8 cellular contexts compared by ENCODE assay signal in the genomic region with DNA sequence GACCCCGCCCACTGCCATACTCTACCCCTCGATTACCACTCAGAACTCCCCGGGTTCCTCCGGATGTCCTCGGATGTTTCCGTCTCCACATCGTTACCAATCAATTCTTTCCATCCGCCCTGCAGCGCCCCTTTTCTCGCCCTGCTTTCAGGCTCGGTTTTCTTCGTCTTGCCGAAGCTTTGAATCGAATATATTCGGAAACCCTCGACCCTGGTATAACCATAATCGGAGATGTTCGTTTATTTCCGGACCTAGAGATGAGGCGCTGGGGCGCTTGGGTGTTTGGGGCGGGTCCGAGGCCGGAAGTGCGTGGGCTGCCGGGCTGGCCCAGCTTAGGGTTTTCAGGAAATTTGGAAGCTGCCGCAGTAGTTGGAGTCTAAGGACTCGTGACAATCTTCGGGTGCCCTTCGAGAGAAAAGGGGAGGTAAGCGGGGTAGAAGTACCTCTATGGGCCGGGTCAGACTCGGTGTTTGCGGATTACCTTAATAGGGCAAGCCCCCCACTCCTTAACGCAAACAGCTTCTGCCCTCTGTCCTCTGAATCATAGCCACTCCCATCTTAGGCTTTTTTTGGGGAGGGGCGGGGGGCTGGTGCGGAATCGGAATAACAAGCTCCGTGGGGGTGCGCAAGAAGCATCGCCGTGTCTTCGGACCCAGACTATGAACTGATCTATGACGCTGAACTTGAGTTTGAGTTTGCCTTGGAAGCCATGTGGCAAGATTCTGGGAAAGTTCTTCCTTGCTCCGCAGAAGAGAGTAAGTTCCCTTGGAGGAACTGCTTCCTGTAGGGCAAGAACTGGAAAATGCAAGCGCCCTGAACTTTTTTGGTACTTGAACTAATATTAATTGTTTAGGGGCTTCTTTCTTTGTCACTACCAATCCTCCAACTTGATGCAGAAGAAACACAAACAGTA. TPM values are rescaled to one million over a fixed set of nuclear protein-coding genes. Genes with fewer than 3 reads are reported as not detected.
DNase-seq lines count a peak whose midpoint lies in the region; ATAC-seq and FAIRE-seq lines count a peak whose summit lies in the region.

A gene with protein sequence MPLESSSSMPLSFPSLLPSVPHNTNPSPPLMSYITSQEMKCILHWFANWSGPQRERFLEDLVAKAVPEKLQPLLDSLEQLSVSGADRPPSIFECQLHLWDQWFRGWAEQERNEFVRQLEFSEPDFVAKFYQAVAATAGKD (plus strand): TSS at position 310 of the 913 bp plus-strand sequence. CDS start 2,154 bp downstream, outside the sequence.

- no peaks in the 10 kb centered on the region for H3K27me3 ChIP-seq in SJSA1 (replicated peaks)
- H3K27me3 ChIP-seq in small intestine (ENCODE audit: control insufficient read depth in 2 of 2, insufficient read depth in 2 of 2, low read length in 2 of 2): no peaks in the 10 kb centered on the region

- peaks cover 63% of the 10 kb centered on the region for H3K36me3 ChIP-seq in SJSA1
- H3K36me3 ChIP-seq in small intestine (ENCODE audit: control insufficient read depth in 2 of 2, insufficient read depth in 2 of 2, low read length in 2 of 2): peaks cover 6 to 9% of the 10 kb centered on the region in 2 donors

- H3K4me3 ChIP-seq in SJSA1 (peak within 1 kb of the TSS; percentile 82), iPS-18c (ENCODE audit: insufficient read depth, low read depth, low read length) (peak within 1 kb of the TSS; percentile 100), small intestine (ENCODE audit: low read depth in 1 of 2, low read length in 2 of 2) (peak within 1 kb of the TSS; percentile 48 to 75)

- WGBS in small intestine, 3 donors: 0% methylated on average over 46 of the region's 46 CpGs

- peak within 1 kb of the TSS; percentile 84 for H3K27ac ChIP-seq in SJSA1
- H3K27ac ChIP-seq in small intestine (ENCODE audit: low read depth in 1 of 2, low read length in 1 of 2): peak within 1 kb of the TSS; percentile 96 to 100

- no peaks in the 10 kb centered on the region for H3K9me3 ChIP-seq in SJSA1 (replicated peaks)
- no peaks in the 10 kb centered on the region for H3K9me3 ChIP-seq in iPS-18c (ENCODE audit: control insufficient read depth, insufficient read depth, low read length)
- no peaks in the 10 kb centered on the region for H3K9me3 ChIP-seq in small intestine (ENCODE audit: control insufficient read depth, low read depth)

- H3K4me1 ChIP-seq in SJSA1 (replicated peaks) (0 out of 2 replicates have a peak, but pooled peaks cover 4% of the 10 kb centered on the region), small intestine (ENCODE audit: control insufficient read depth in 2 of 2, insufficient read depth in 1 of 2, low read depth in 1 of 2, low read length in 1 of 2) (peaks cover 0 to 18% of the 10 kb centered on the region in 2 donors)

- peak; percentile 98 for DNase-seq in SJSA1 (ENCODE audit: low read depth in 1 of 2, low spot score in 2 of 2)
- DNase-seq in brain pericyte (ENCODE audit: low read depth, low spot score): peak; percentile 100
- DNase-seq in small intestine: peak; percentile 100
- DNase-seq in DMS79 treated with DMSO at 0.1 percent for 48 hours (lab: John Stamatoyannopoulos, UW): no peak
- no peak for DNase-seq in NCI-H526 treated with DMSO at 0.1 percent for 48 hours (lab: John Stamatoyannopoulos, UW)

- peak; percentile 97 for FAIRE-seq in small intestine (lab: Jason Lieb, UNC)

- ATAC-seq in GM18519 (IDR thresholded peaks at IDR 0.05; ENCODE audit: low FRiP score, unreplicated experiment) (peak; percentile 91), HG02938 (IDR thresholded peaks at IDR 0.05; ENCODE audit: unreplicated experiment) (peak; percentile 92)

RNA-seq across cellular contexts. Expression of the gene that starts here (rescaled TPM):
- total RNA-seq in SJSA1 (2014; rRNA removed; shearing (Covaris generic)): 33.1 and 37.9 TPM in 2 replicates
- polyA plus RNA-seq in small intestine: 10 to 100 TPM; 43.8 to 67.0 (median 65.1) TPM

Comparison
In these comparisons a context has a peak if more than half of its experiments do, and no peak if none do; other contexts are left out.
1. DNase-seq: peak in SJSA1 (2 of 2), brain pericyte (single experiment) and small intestine (single experiment); none in DMS79 treated with DMSO at 0.1 percent for 48 hours (single experiment) and NCI-H526 treated with DMSO at 0.1 percent for 48 hours (single experiment).
2. Peak in every context shown above with its lines, with median percentiles within 50 percentile points of each other: H3K4me3 ChIP-seq.